In the genomic region with DNA sequence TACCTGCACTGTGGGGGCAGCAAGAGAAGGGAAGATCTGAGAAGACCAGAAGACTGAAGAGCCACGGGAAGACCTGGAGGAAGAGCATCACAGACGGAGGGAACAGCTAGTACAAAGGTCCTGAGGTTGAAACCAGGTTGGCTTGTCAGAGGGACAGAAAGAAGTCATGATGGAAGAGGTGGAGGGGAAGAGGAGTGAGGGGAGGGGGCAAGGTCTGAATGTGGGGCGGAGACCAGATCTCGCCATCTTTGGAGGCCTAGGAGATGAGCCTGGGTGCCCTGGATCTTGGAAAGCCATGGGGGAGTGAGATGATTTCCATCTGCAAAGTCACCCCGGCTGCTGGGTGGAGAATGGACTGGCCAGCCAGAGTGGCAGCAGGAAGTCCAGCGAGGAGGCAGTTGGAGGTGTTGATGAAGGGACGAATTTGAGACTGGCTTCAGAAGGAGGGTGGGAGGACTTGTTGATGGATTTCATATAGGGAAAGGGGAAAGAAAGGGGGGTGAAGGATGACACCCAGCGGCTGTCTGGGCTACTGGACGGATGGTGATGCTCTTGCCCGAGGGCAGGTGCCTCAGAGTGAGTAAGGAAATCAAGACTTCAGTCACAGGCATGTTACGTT, we compare ENCODE assay signal across 9 cellular contexts. TPM values are rescaled to one million over a fixed set of nuclear protein-coding genes. Genes with fewer than 3 reads are reported as not detected.
DNase-seq lines count a peak whose midpoint lies in the region; ATAC-seq and TF ChIP-seq lines count a peak whose summit lies in the region.
"Had no signal": no experiment of that assay in that cellular context is flagged by ENCODE, and none has a peak within 500 bp of the region (broad histone marks: within the 10 kb centered on the region; RNA-seq: fewer than 3 reads in every experiment).

No MANE protein-coding gene starts in this region.

- CTCF ChIA-PET in WTC11 (lab: Charles Lee): interaction anchor here (1.2 to 2.4 kb wide), 2 partner anchors 11 to 22 kb away, joined by 4 to 12 read pairs; no protein-coding TSS in a partner anchor

- TF ChIP-seq EP300 in gastroesophageal sphincter (IDR thresholded peaks at IDR 0.05): no peak

- TF ChIP-seq CTCF in GM23338 (conservative IDR thresholded peaks at IDR 0.05; ENCODE audit: low read depth in 2 of 2) (peak in 1 of 2 experiments; percentile 45; a peak in 2 of 4 replicates), WTC11 (IDR thresholded peaks at IDR 0.05) (no peak), gastroesophageal sphincter (IDR thresholded peaks at IDR 0.05) (no peak)

- no peak overlapping the region for H3K27ac ChIP-seq in GM23338 (ENCODE audit: low read depth)
- peak overlapping the region in 3 of 4 donors; percentile 88 to 97 (median 92) for H3K27ac ChIP-seq in gastroesophageal sphincter
- H3K27ac ChIP-seq: SJSA1 had no signal

- H2AFZ ChIP-seq in GM23338: no peak overlapping the region

- H3K9me3 Mint-ChIP-seq in GM23338: peaks cover 9% of the 10 kb centered on the region; the same call in 2 of the 3 replicates
- H3K9me3 Mint-ChIP-seq in WTC11: no peaks in the 10 kb centered on the region
- H3K9me3 Mint-ChIP-seq in stimulated activated memory B cell treated with anti-CD40 and anti-IgM and Interleukin-4, amounts not matched to agents 10 μg/mL and 1 μg/mL and 100 μg/mL, for 72 hours: no peaks in the 10 kb centered on the region

- POLR2A ChIA-PET in WTC11 (lab: Charles Lee): interaction anchor here (0.6 kb wide), 1 partner anchor 19 kb away, joined by 4 read pairs; no protein-coding TSS in a partner anchor

- H3K9me3 ChIP-seq in gastroesophageal sphincter: no peaks in the 10 kb centered on the region
- H3K9me3 ChIP-seq: SJSA1 had no signal

- peaks cover 3% of the 10 kb centered on the region for H3K4me1 ChIP-seq in GM23338 (ENCODE audit: insufficient read depth)
- H3K4me1 ChIP-seq in gastroesophageal sphincter: peaks cover 0 to 15% (median 6%) of the 10 kb centered on the region in 3 donors

- 84 to 90% methylated on average over 11 of the region's 11 CpGs for WGBS in gastroesophageal sphincter (ENCODE audit: low coverage in 1 of 2), 2 donors

- H3K4me3 ChIP-seq in GM23338: peak overlapping the region; percentile 74
- no peak overlapping the region for H3K4me3 ChIP-seq in gastroesophageal sphincter
- H3K4me3 ChIP-seq: SJSA1 had no signal

- ATAC-seq in GM23338: no peak
- ATAC-seq in WTC11: no peak
- no peak for ATAC-seq in gastroesophageal sphincter
- no peak for ATAC-seq in stimulated activated memory B cell treated with anti-CD40 and anti-IgM and Interleukin-4, amounts not matched to agents 10 μg/mL and 1 μg/mL and 100 μg/mL, for 72 hours
- no peak for ATAC-seq in HG03095 (IDR thresholded peaks at IDR 0.05; ENCODE audit: unreplicated experiment)

- H3K27ac Mint-ChIP-seq in GM23338: no peak overlapping the region
- H3K27ac Mint-ChIP-seq in WTC11: no peak overlapping the region
- peak overlapping the region; percentile 93 for H3K27ac Mint-ChIP-seq in stimulated activated memory B cell treated with anti-CD40 and anti-IgM and Interleukin-4, amounts not matched to agents 10 μg/mL and 1 μg/mL and 100 μg/mL, for 72 hours

- peak overlapping the region; percentile 76 for H3K4me2 ChIP-seq in GM23338

- H4K20me1 ChIP-seq in GM23338 (replicated peaks; ENCODE audit: insufficient read depth): no peaks in the 10 kb centered on the region

- H3F3A ChIP-seq in GM23338 (replicated peaks; ENCODE audit: low read depth): peaks cover 7% of the 10 kb centered on the region; the same call in 1 of the 2 replicates

- H3K36me3 Mint-ChIP-seq in GM23338 (ENCODE audit: low read depth) (peaks cover 8% of the 10 kb centered on the region), WTC11 (no peaks in the 10 kb centered on the region)
- no peaks in the 10 kb centered on the region for H3K36me3 Mint-ChIP-seq in stimulated activated memory B cell treated with anti-CD40 and anti-IgM and Interleukin-4, amounts not matched to agents 10 μg/mL and 1 μg/mL and 100 μg/mL, for 72 hours

- H3K9me2 ChIP-seq in GM23338 (ENCODE audit: insufficient read depth): no peaks in the 10 kb centered on the region

- H3K4me1 Mint-ChIP-seq in GM23338: peaks cover 9% of the 10 kb centered on the region
- H3K4me1 Mint-ChIP-seq in WTC11: peaks cover 10% of the 10 kb centered on the region
- peaks cover 41% of the 10 kb centered on the region for H3K4me1 Mint-ChIP-seq in stimulated activated memory B cell treated with anti-CD40 and anti-IgM and Interleukin-4, amounts not matched to agents 10 μg/mL and 1 μg/mL and 100 μg/mL, for 72 hours

- DNase-seq in GM23338 (ENCODE audit: low spot score) (no peak), WTC11 (ENCODE audit: low spot score) (no peak), NCI-H2029 treated with DMSO at 0.1 percent for 48 hours (lab: John Stamatoyannopoulos, UW) (no peak), NCI-H82 (lab: John Stamatoyannopoulos, UW) (no peak)
- DNase-seq in stimulated activated CD4-positive, alpha-beta T cell treated with anti-CD3 and anti-CD28 coated beads, Interleukin-12 subunit alpha, Interleukin-12 subunit beta, amount 100 ng/mL, for 4 hours: no peak

- no peaks in the 10 kb centered on the region for H3K36me3 ChIP-seq in GM23338 (ENCODE audit: insufficient read depth)
- H3K36me3 ChIP-seq in gastroesophageal sphincter: no peaks in the 10 kb centered on the region
- H3K36me3 ChIP-seq: SJSA1 had no signal

- H3K79me2 ChIP-seq in GM23338 (replicated peaks; ENCODE audit: insufficient read depth): no peaks in the 10 kb centered on the region

- no peak for TF ChIP-seq POLR2A in gastroesophageal sphincter (IDR thresholded peaks at IDR 0.05)

- H3K27me3 ChIP-seq in GM23338 (ENCODE audit: insufficient read depth) (no peaks in the 10 kb centered on the region), gastroesophageal sphincter (no peaks in the 10 kb centered on the region)
- H3K27me3 ChIP-seq: SJSA1 had no signal

- H3K27me3 Mint-ChIP-seq in GM23338 (ENCODE audit: insufficient read depth, low read depth, poor library complexity): peaks cover 36% of the 10 kb centered on the region
- H3K27me3 Mint-ChIP-seq in WTC11 (ENCODE audit: low read depth): peaks cover 4% of the 10 kb centered on the region
- no peaks in the 10 kb centered on the region for H3K27me3 Mint-ChIP-seq in stimulated activated memory B cell treated with anti-CD40 and anti-IgM and Interleukin-4, amounts not matched to agents 10 μg/mL and 1 μg/mL and 100 μg/mL, for 72 hours

- peak overlapping the region; percentile 89; the same call in 2 of the 3 replicates for H3K4me3 Mint-ChIP-seq in GM23338
- H3K4me3 Mint-ChIP-seq in WTC11: peak overlapping the region; percentile 99
- no peak overlapping the region for H3K4me3 Mint-ChIP-seq in stimulated activated memory B cell treated with anti-CD40 and anti-IgM and Interleukin-4, amounts not matched to agents 10 μg/mL and 1 μg/mL and 100 μg/mL, for 72 hours

TF ChIP-seq in GM23338, 12 proteins besides CTCF, POLR2A, EP300 and RAD21 (continues in another document):
- TF ChIP-seq ZNF331 (CRISPR knock-in tag; IDR thresholded peaks at IDR 0.05; ENCODE audit: low read depth): no peak
- no peak for TF ChIP-seq POLR2AphosphoS5 (IDR thresholded peaks at IDR 0.05; ENCODE audit: low read depth)
- no peak for TF ChIP-seq STAT1 (IDR thresholded peaks at IDR 0.05; ENCODE audit: unreplicated experiment)
- no peak for TF ChIP-seq NANOG (IDR thresholded peaks at IDR 0.05; ENCODE audit: borderline replicate concordance)
- no peak for TF ChIP-seq EZH2 (IDR thresholded peaks at IDR 0.05; ENCODE audit: low read depth, unreplicated experiment)
- no peak for TF ChIP-seq CREB1 (CRISPR knock-in tag; IDR thresholded peaks at IDR 0.05; ENCODE audit: low read depth)
- no peak for TF ChIP-seq EZH2phosphoT487 (IDR thresholded peaks at IDR 0.05; ENCODE audit: unreplicated experiment)
- no peak for TF ChIP-seq JUNB (IDR thresholded peaks at IDR 0.05; ENCODE audit: unreplicated experiment)
- TF ChIP-seq, protein P1, sequence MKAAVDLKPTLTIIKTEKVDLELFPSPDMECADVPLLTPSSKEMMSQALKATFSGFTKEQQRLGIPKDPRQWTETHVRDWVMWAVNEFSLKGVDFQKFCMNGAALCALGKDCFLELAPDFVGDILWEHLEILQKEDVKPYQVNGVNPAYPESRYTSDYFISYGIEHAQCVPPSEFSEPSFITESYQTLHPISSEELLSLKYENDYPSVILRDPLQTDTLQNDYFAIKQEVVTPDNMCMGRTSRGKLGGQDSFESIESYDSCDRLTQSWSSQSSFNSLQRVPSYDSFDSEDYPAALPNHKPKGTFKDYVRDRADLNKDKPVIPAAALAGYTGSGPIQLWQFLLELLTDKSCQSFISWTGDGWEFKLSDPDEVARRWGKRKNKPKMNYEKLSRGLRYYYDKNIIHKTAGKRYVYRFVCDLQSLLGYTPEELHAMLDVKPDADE (IDR thresholded peaks at IDR 0.05): no peak

TF ChIP-seq in WTC11, 78 proteins besides CTCF, POLR2A, EP300 and RAD21 (continues in another document):
- no peak for TF ChIP-seq NFYB (CRISPR knock-in tag; conservative IDR thresholded peaks at IDR 0.05; ENCODE audit: low read depth)
- TF ChIP-seq, protein P2, sequence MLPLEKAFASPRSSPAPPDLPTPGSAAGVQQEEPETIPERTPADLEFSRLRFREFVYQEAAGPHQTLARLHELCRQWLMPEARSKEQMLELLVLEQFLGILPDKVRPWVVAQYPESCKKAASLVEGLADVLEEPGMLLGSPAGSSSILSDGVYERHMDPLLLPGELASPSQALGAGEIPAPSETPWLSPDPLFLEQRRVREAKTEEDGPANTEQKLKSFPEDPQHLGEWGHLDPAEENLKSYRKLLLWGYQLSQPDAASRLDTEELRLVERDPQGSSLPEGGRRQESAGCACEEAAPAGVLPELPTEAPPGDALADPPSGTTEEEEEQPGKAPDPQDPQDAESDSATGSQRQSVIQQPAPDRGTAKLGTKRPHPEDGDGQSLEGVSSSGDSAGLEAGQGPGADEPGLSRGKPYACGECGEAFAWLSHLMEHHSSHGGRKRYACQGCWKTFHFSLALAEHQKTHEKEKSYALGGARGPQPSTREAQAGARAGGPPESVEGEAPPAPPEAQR (CRISPR knock-in tag; IDR thresholded peaks at IDR 0.05): no peak
- no peak for TF ChIP-seq RELA (CRISPR knock-in tag; IDR thresholded peaks at IDR 0.05; ENCODE audit: borderline replicate concordance)
- TF ChIP-seq EMX1 (CRISPR knock-in tag; IDR thresholded peaks at IDR 0.05): no peak

RNA-seq across cellular contexts. Expression of gene UBC, which starts 14.6 kb away (rescaled TPM):
- total RNA-seq in GM23338 (2014; rRNA removed; shearing (Covaris generic)): 665 and 754 TPM in 2 replicates
- polyA plus RNA-seq in GM23338 (2016; fragmentation: Nextera tagmentation; extraction: Ambion mirVana): 511 and 519 TPM in 2 replicates
- total RNA-seq in WTC11 (2021) (530 to 561 TPM (median 544 TPM) in 3 replicates), gastroesophageal sphincter (1,000 to 10,000 TPM; 1,376 to 1,776 (median 1,632) TPM)

RNA-seq across cellular contexts. Expression of gene DHX37, which starts 59.9 kb away (rescaled TPM):
- 52.9 and 61.5 TPM in 2 replicates for total RNA-seq in GM23338 (2014; rRNA removed; shearing (Covaris generic))
- 16.0 and 17.4 TPM in 2 replicates for polyA plus RNA-seq in GM23338 (2016; fragmentation: Nextera tagmentation; extraction: Ambion mirVana)
- total RNA-seq in WTC11 (2021) (31.7 to 40.5 TPM (median 33.0 TPM) in 3 replicates), gastroesophageal sphincter (10 to 100 TPM in 2 of 4 donors, 1 to 10 TPM in 2; 8.4 to 14.6 (median 12.2) TPM)
